ENCODE assay signal across 8 cellular contexts in genomic region chr4:106315968-106316772, GRCh38. TPM values are rescaled to one million over a fixed set of nuclear protein-coding genes. Genes with fewer than 3 reads are reported as not detected.
DNase-seq lines count a peak whose midpoint lies in the region; ATAC-seq and TF ChIP-seq lines count a peak whose summit lies in the region.

Gene AIMP1, plus strand, starts transcription at chr4:106316550. Its CDS starts 8,460 bp downstream, at chr4:106325010.
Gene TBCK, minus strand, starts transcription at chr4:106316209. Its CDS starts 7,249 bp downstream, at chr4:106308960.

- H3K36me3 Mint-ChIP-seq in H9 (ENCODE audit: insufficient read depth in 1 of 3, low read depth in 3 of 3) (peaks cover 13 to 14% (median 14%) of the 10 kb centered on the region in 3 experiments; a peak in 6 of 7 replicates), nephron progenitor cell (ENCODE audit: low read depth) (peaks cover 27% of the 10 kb centered on the region)

- H3K23me2 ChIP-seq in H9 (ENCODE audit: insufficient read length, low read depth, low read length, poor library complexity, severe bottlenecking), result peaks cover 5% of the 10 kb centered on the region

- H3K4me2 ChIP-seq in H9 (ENCODE audit: insufficient read depth, insufficient read length, low read length), result peak within 1 kb of the TSS; percentile 93

- no peak within 1 kb of the TSS for H4K91ac ChIP-seq in H9 (ENCODE audit: insufficient read length, low read depth, low read length)

- H4K8ac ChIP-seq in H9 (replicated peaks; ENCODE audit: insufficient read length, low read depth, low read length), result peak within 1 kb of the TSS; percentile 52

- no peak within 1 kb of the TSS for H2BK20ac ChIP-seq in H9 (ENCODE audit: low read depth, low read length, poor library complexity, severe bottlenecking)

- peak within 1 kb of the TSS; percentile 82 for H3K9ac ChIP-seq in ES-I3 (ENCODE audit: low read depth, low read length)
- peak within 1 kb of the TSS; percentile 98 for H3K9ac ChIP-seq in H9 (ENCODE audit: extremely low read depth, insufficient read length, low read length)

- DNase-seq in H9 (peak; percentile 87), M059J (ENCODE audit: low read depth) (peak; percentile 81), fibroblast of the conjunctiva (ENCODE audit: low read depth) (peak; percentile 83), nephron progenitor cell (peak; percentile 82)
- DNase-seq in activated effector memory CD4-positive, alpha-beta T cell treated with Interleukin-2 at 50 U/mL for 16 hours, result peak; percentile 82
- peak; percentile 84 to 89 for DNase-seq in stimulated activated naive CD8-positive, alpha-beta T cell treated with anti-CD3 and anti-CD28 coated beads, Interleukin-15, amount 100 ng/mL, for 72 hours

- no peak within 1 kb of the TSS for H2BK15ac ChIP-seq in H9 (ENCODE audit: low read depth, low read length)

- peak within 1 kb of the TSS; percentile 97 for H2BK120ac ChIP-seq in H9 (ENCODE audit: low read depth, low read length, poor library complexity, severe bottlenecking)

- H3K36me3 ChIP-seq in ES-I3 (ENCODE audit: insufficient read depth, low read length), result no peaks in the 10 kb centered on the region

- H2BK5ac ChIP-seq in H9 (ENCODE audit: insufficient read length, low read length), result peak within 1 kb of the TSS; percentile 73

- H3K14ac ChIP-seq in H9 (ENCODE audit: insufficient read depth, low read length), result peak within 1 kb of the TSS; percentile 98

- H3K27me3 ChIP-seq in H9 (ENCODE audit: insufficient read depth, low read length), result no peaks in the 10 kb centered on the region

- H3T11ph ChIP-seq in H9 (ENCODE audit: low read length), result no peak within 1 kb of the TSS

- TF ChIP-seq POLR2A in Raji (IDR thresholded peaks at IDR 0.05; ENCODE audit: insufficient read depth, low read depth, low read length), result peak; percentile 86

- H3K9me3 ChIP-seq in ES-I3 (ENCODE audit: control insufficient read depth, insufficient read depth, low read length) (no peaks in the 10 kb centered on the region), H9 (ENCODE audit: control insufficient read depth, low read depth, low read length) (no peaks in the 10 kb centered on the region)

- H4K5ac ChIP-seq in H9 (ENCODE audit: insufficient read length, low read depth, low read length), result peak within 1 kb of the TSS; percentile 97

- H3K27ac ChIP-seq in H9 (ENCODE audit: insufficient read length, low read depth, low read length), result peak within 1 kb of the TSS; percentile 63

- peaks cover 3% of the 10 kb centered on the region for H3K79me1 ChIP-seq in H9 (ENCODE audit: insufficient read depth, low read depth, low read length, poor library complexity, severe bottlenecking)

- no peaks in the 10 kb centered on the region for H4K20me1 ChIP-seq in H9 (ENCODE audit: control insufficient read depth, insufficient read depth, insufficient read length)

- ATAC-seq in stimulated activated naive CD8-positive, alpha-beta T cell treated with anti-CD3 and anti-CD28 coated beads, Interleukin-15, amount 100 ng/mL, for 72 hours, result peak; percentile 93

- WGBS in H9 (ENCODE audit: extremely low coverage, insufficient read length, low lambda C conversion rate), result no CpG with 5 or more reads among the region's 44 CpGs

- H3K4ac ChIP-seq in H9 (ENCODE audit: low read depth, low read length), result no peak within 1 kb of the TSS; the same call in 1 of the 2 replicates

- H2AK5ac ChIP-seq in H9 (ENCODE audit: insufficient read length, low read length), result no peak within 1 kb of the TSS

- no peak within 1 kb of the TSS for H3K23ac ChIP-seq in H9 (ENCODE audit: insufficient read length, low read depth, low read length)

- TF ChIP-seq CTCF in H9 (conservative IDR thresholded peaks at IDR 0.05) (no peak), nephron progenitor cell (IDR thresholded peaks at IDR 0.05) (no peak)

- H3K27ac Mint-ChIP-seq in H9, result 0 out of 7 replicates have a peak within 1 kb of the TSS, but pooled peaks of 1 of the 3 experiments have one; percentile 21
- H3K27ac Mint-ChIP-seq in nephron progenitor cell, result no peak within 1 kb of the TSS
- H3K27ac Mint-ChIP-seq in stimulated activated naive CD8-positive, alpha-beta T cell treated with anti-CD3 and anti-CD28 coated beads, Interleukin-15, amount 100 ng/mL, for 72 hours, result peak within 1 kb of the TSS in 1 of 2 donors; percentile 29

- no peak within 1 kb of the TSS for H3K4me3 Mint-ChIP-seq in H9
- no peak within 1 kb of the TSS for H3K4me3 Mint-ChIP-seq in nephron progenitor cell
- no peak within 1 kb of the TSS for H3K4me3 Mint-ChIP-seq in stimulated activated naive CD8-positive, alpha-beta T cell treated with anti-CD3 and anti-CD28 coated beads, Interleukin-15, amount 100 ng/mL, for 72 hours

- peaks cover 7% of the 10 kb centered on the region for H3K4me1 ChIP-seq in ES-I3 (ENCODE audit: insufficient read depth, low read length)
- no peaks in the 10 kb centered on the region for H3K4me1 ChIP-seq in H9 (ENCODE audit: insufficient read depth, low read length)

- peak within 1 kb of the TSS; percentile 15 for H2BK12ac ChIP-seq in H9 (ENCODE audit: insufficient read length, low read depth, low read length)

- H3K9me3 Mint-ChIP-seq in H9 (peaks cover 12% of the 10 kb centered on the region in 2 experiments; a peak in 4 of 5 replicates), nephron progenitor cell (peaks cover 14% of the 10 kb centered on the region)
- H3K9me3 Mint-ChIP-seq in stimulated activated naive CD8-positive, alpha-beta T cell treated with anti-CD3 and anti-CD28 coated beads, Interleukin-15, amount 100 ng/mL, for 72 hours, result no peaks in the 10 kb centered on the region

- H3K18ac ChIP-seq in H9 (ENCODE audit: insufficient read length, low read depth, low read length), result peak within 1 kb of the TSS; percentile 96

- peak within 1 kb of the TSS; percentile 92 for H2AFZ ChIP-seq in H9 (ENCODE audit: low read length)

- H3K27me3 Mint-ChIP-seq in H9 (ENCODE audit: low read depth) (no peaks in the 10 kb centered on the region), nephron progenitor cell (ENCODE audit: low read depth, poor library complexity) (no peaks in the 10 kb centered on the region)
- no peaks in the 10 kb centered on the region for H3K27me3 Mint-ChIP-seq in stimulated activated naive CD8-positive, alpha-beta T cell treated with anti-CD3 and anti-CD28 coated beads, Interleukin-15, amount 100 ng/mL, for 72 hours

- H3K4me1 Mint-ChIP-seq in H9 (peaks cover 4 to 8% of the 10 kb centered on the region in 2 experiments), nephron progenitor cell (peaks cover 37% of the 10 kb centered on the region)
- peaks cover 42% of the 10 kb centered on the region for H3K4me1 Mint-ChIP-seq in stimulated activated naive CD8-positive, alpha-beta T cell treated with anti-CD3 and anti-CD28 coated beads, Interleukin-15, amount 100 ng/mL, for 72 hours

- H3K56ac ChIP-seq in H9 (ENCODE audit: insufficient read length, low read depth, low read length), result peak within 1 kb of the TSS; percentile 5

- H3K79me2 ChIP-seq in H9 (ENCODE audit: insufficient read depth, low read length), result peaks cover 13% of the 10 kb centered on the region; the same call in 1 of the 2 replicates

RNA-seq across cellular contexts. Expression of gene AIMP1, which starts in this region (rescaled TPM):
- 36.8 and 37.1 TPM in 2 replicates for total RNA-seq in H9 (2021)
- total RNA-seq in M059J (2014; rRNA removed; shearing (Covaris generic)), result 38.2 and 47.9 TPM in 2 replicates

RNA-seq across cellular contexts. Expression of gene TBCK, which starts in this region (rescaled TPM):
- total RNA-seq in H9 (2021), result 22.1 and 23.4 TPM in 2 replicates
- total RNA-seq in M059J (2014; rRNA removed; shearing (Covaris generic)), result 9.7 and 12.2 TPM in 2 replicates

Comparison
In these comparisons a context has a peak if more than half of its experiments do, and no peak if none do; other contexts are left out.
1. Peak in every context shown above with its lines: DNase-seq, ATAC-seq and H3K27ac ChIP-seq.